2 cellular contexts compared by ENCODE assay signal in the genomic region with DNA sequence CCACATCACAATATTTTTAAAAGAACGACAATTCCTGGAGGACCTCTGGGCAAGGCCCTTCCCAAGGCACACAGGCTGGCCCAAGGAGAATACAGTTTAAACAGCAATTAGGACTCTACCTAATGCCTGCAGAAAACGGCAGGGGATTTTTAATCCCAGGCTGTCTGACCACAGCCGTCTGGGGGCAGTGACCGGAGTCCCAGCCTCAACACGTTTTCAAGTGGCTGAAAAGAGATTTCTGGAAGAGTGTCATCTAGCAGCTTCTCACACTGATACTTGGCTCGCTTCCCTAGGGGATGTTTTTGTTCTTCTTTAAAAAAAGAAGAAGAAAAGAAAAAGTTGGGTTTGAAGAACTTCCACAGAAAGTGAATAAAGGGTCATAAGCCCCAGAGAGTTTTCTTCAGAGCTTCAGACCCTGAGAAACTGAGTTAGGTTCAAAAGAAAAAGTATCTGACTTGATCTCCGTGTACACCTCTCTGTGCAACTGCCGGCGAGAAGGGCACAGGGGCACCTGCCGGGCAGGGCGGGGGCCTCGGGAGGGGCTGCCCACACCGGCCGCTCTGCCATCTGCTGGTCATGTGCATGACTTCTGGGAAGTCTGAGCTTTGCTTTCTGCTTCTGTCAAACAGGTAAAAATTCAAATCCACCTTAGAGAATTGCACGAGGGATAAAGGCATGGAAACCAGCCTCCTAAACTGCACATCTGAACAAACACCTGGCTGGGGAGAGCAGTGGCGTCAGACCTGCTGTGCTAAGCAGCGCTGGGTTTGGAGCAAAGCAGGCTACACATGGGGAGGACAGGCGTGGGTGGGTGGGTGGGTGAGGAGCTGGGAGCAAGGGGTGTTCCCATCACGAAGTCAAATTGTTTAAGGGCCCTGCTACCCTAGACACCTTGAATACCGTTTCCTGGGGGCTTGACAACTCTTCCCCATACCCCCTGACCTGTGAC.
TF ChIP-seq lines count a peak whose summit lies in the region.

No MANE protein-coding gene starts in this region.

TF ChIP-seq in IMR-90, 13 proteins besides CTCF, POLR2A, EP300 and RAD21:
- no peak for TF ChIP-seq BHLHE40 (IDR thresholded peaks at IDR 0.05; ENCODE audit: low read depth, low read length)
- no peak for TF ChIP-seq CEBPB (IDR thresholded peaks at IDR 0.05; ENCODE audit: low read depth, low read length)
- no peak for TF ChIP-seq MXI1 (IDR thresholded peaks at IDR 0.05; ENCODE audit: borderline replicate concordance, low read depth, low read length)

TF ChIP-seq in WTC11, 78 proteins besides CTCF, POLR2A, EP300 and RAD21:
- no peak for TF ChIP-seq OVOL2 (CRISPR knock-in tag; IDR thresholded peaks at IDR 0.05; ENCODE audit: borderline replicate concordance)
